7 cellular contexts compared by ENCODE assay signal in genomic region chr9:131398204-131398603, GRCh38. TPM values are rescaled to one million over a fixed set of nuclear protein-coding genes. Genes with fewer than 3 reads are reported as not detected.
A peak's percentile ranks its signal among the peaks of the same experiment; 100 is the strongest.
DNase-seq lines count a peak whose midpoint lies in the region; ATAC-seq and TF ChIP-seq lines count a peak whose summit lies in the region.

No MANE protein-coding gene starts in this region.

- H3K4ac ChIP-seq in trophoblast cell (ENCODE audit: low read depth, low read length), result peak overlapping the region; percentile 81

- no peak for TF ChIP-seq CTCF in GM23338 (conservative IDR thresholded peaks at IDR 0.05; ENCODE audit: low read depth in 2 of 2)

- H3K4me3 Mint-ChIP-seq in GM23338, result peak overlapping the region; percentile 95
- peak overlapping the region; percentile 85 to 95 (median 93) for H3K4me3 Mint-ChIP-seq in T-cell
- peak overlapping the region; percentile 1 for H3K4me3 Mint-ChIP-seq in dendritic cell treated with granulocyte-macrophage colony-stimulating factor and Interleukin-4, amounts not matched to agents 40 ng/mL and 50 ng/mL, for 4 days

- peak overlapping the region; percentile 28 for H3K27ac ChIP-seq in GM23338 (ENCODE audit: low read depth)
- H3K27ac ChIP-seq in trophoblast cell (ENCODE audit: low read depth, low read length), result peak overlapping the region; percentile 0

- peak overlapping the region; percentile 3 for H4K91ac ChIP-seq in trophoblast cell (ENCODE audit: low read depth, low read length)

- H3K9me3 ChIP-seq in trophoblast cell (ENCODE audit: insufficient read depth, low read depth, low read length), result no peaks in the 10 kb centered on the region

- peaks cover 88% of the 10 kb centered on the region for H3K79me2 ChIP-seq in GM23338 (replicated peaks; ENCODE audit: insufficient read depth)
- peaks cover 52% of the 10 kb centered on the region for H3K79me2 ChIP-seq in trophoblast cell (ENCODE audit: control insufficient read depth, insufficient read depth, low read length, poor library complexity)

- no peaks in the 10 kb centered on the region for H3K36me3 ChIP-seq in GM23338 (ENCODE audit: insufficient read depth)
- H3K36me3 ChIP-seq in trophoblast cell (ENCODE audit: control insufficient read depth in 1 of 2, insufficient read depth in 2 of 2, low read length in 2 of 2), result peaks cover 0 to 5% of the 10 kb centered on the region in 2 experiments

- H3K4me2 ChIP-seq in GM23338, result peak overlapping the region; percentile 90
- H3K4me2 ChIP-seq in trophoblast cell (ENCODE audit: low read length), result peak overlapping the region; percentile 26

- DNase-seq in GM23338 (ENCODE audit: low spot score) (no peak), T-cell (peak; percentile 48 to 79 (median 61)), trophoblast cell (no peak), medulla oblongata (ENCODE audit: extremely low spot score) (no peak), NCI-H345 treated with DMSO at 0.1 percent for 48 hours (lab: John Stamatoyannopoulos, UW; ENCODE audit: unreplicated experiment) (no peak)

- H3K36me3 Mint-ChIP-seq in GM23338 (ENCODE audit: low read depth), result peaks cover 44% of the 10 kb centered on the region
- no peaks in the 10 kb centered on the region for H3K36me3 Mint-ChIP-seq in T-cell
- peaks cover 8% of the 10 kb centered on the region for H3K36me3 Mint-ChIP-seq in dendritic cell treated with granulocyte-macrophage colony-stimulating factor and Interleukin-4, amounts not matched to agents 40 ng/mL and 50 ng/mL, for 4 days (ENCODE audit: low read depth)

- CTCF ChIA-PET in T-cell (lab: Charles Lee), result interaction anchor here (0.5 to 1.0 kb wide), 5 partner anchors 9 to 1192 kb away, joined by 3 to 6 read pairs (median 5); no protein-coding TSS in a partner anchor

- H3K27me3 ChIP-seq in GM23338 (ENCODE audit: insufficient read depth) (no peaks in the 10 kb centered on the region), trophoblast cell (ENCODE audit: insufficient read depth, low read length) (no peaks in the 10 kb centered on the region)

- intact Hi-C loops in dendritic cell treated with granulocyte-macrophage colony-stimulating factor and Interleukin-4, amounts not matched to agents 40 ng/mL and 50 ng/mL, for 4 days (cut with micrococcal nuclease), result loop anchor here (10.0 kb wide), 1 partner anchor 47 kb away; no protein-coding TSS in a partner anchor

- peaks cover 37% of the 10 kb centered on the region for H3F3A ChIP-seq in GM23338 (replicated peaks; ENCODE audit: low read depth)

- H2AFZ ChIP-seq in GM23338 (no peak overlapping the region), trophoblast cell (ENCODE audit: insufficient read depth, low read length, poor library complexity) (no peak overlapping the region)

- H3K4me1 Mint-ChIP-seq in GM23338 (peaks cover 71% of the 10 kb centered on the region), T-cell (peaks cover 77 to 81% (median 81%) of the 10 kb centered on the region in 3 donors)
- H3K4me1 Mint-ChIP-seq in dendritic cell treated with granulocyte-macrophage colony-stimulating factor and Interleukin-4, amounts not matched to agents 40 ng/mL and 50 ng/mL, for 4 days (ENCODE audit: low read depth), result peaks cover 74% of the 10 kb centered on the region

- no peak overlapping the region for H3K23ac ChIP-seq in trophoblast cell (ENCODE audit: low read length)

- H4K8ac ChIP-seq in trophoblast cell (ENCODE audit: low read depth, low read length), result no peak overlapping the region

- peak overlapping the region; percentile 4 for H2BK5ac ChIP-seq in trophoblast cell (ENCODE audit: low read depth, low read length, poor library complexity)

- no peak overlapping the region for H4K12ac ChIP-seq in trophoblast cell (ENCODE audit: low read depth, low read length)

- H3K4me3 ChIP-seq in GM23338 (peak overlapping the region; percentile 89), trophoblast cell (ENCODE audit: low read depth, low read length) (no peak overlapping the region)

- H3K27ac Mint-ChIP-seq in GM23338 (peak overlapping the region; percentile 98), T-cell (peak overlapping the region; percentile 92)
- no peak overlapping the region for H3K27ac Mint-ChIP-seq in dendritic cell treated with granulocyte-macrophage colony-stimulating factor and Interleukin-4, amounts not matched to agents 40 ng/mL and 50 ng/mL, for 4 days

- H4K20me1 ChIP-seq in GM23338 (replicated peaks; ENCODE audit: insufficient read depth), result peaks cover 70% of the 10 kb centered on the region

- no peak overlapping the region for H2BK12ac ChIP-seq in trophoblast cell (ENCODE audit: low read length)

- H2BK120ac ChIP-seq in trophoblast cell (ENCODE audit: insufficient read depth, low read length, poor library complexity), result no peak overlapping the region

- H2AK5ac ChIP-seq in trophoblast cell (ENCODE audit: low read length), result no peak overlapping the region

- POLR2A ChIA-PET in T-cell (lab: Charles Lee), result interaction anchor here in 1 of 2 donors (0.7 kb wide), 1 partner anchor 25 kb away, joined by 3 read pairs; no protein-coding TSS in a partner anchor

- H3K9ac ChIP-seq in trophoblast cell (ENCODE audit: low read length), result no peak overlapping the region

- whole genome bisulfite sequencing in trophoblast cell (ENCODE audit: extremely low coverage, insufficient coverage, insufficient read length), result no CpG with 5 or more reads among the region's 9 CpGs

- ATAC-seq in GM23338 (no peak), T-cell (replicated peaks in 1 of 4) (peak; percentile 50 to 65 (median 60)), esophagus mucosa (no peak)

- no peaks in the 10 kb centered on the region for H3K9me2 ChIP-seq in GM23338 (ENCODE audit: insufficient read depth)

- H3K9me3 Mint-ChIP-seq in GM23338, result no peaks in the 10 kb centered on the region; the same call in 2 of the 3 replicates
- H3K9me3 Mint-ChIP-seq in T-cell, result no peaks in the 10 kb centered on the region
- no peaks in the 10 kb centered on the region for H3K9me3 Mint-ChIP-seq in dendritic cell treated with granulocyte-macrophage colony-stimulating factor and Interleukin-4, amounts not matched to agents 40 ng/mL and 50 ng/mL, for 4 days

- H3K79me1 ChIP-seq in trophoblast cell (ENCODE audit: low read length), result peaks cover 22% of the 10 kb centered on the region

- no peak overlapping the region for H3K18ac ChIP-seq in trophoblast cell (ENCODE audit: low read length)

- H3K4me1 ChIP-seq in GM23338 (ENCODE audit: insufficient read depth) (peaks cover 76% of the 10 kb centered on the region), trophoblast cell (ENCODE audit: control insufficient read depth in 1 of 2, insufficient read depth in 2 of 2, low read length in 2 of 2) (peaks cover 25 to 43% of the 10 kb centered on the region in 2 experiments)

- H3K14ac ChIP-seq in trophoblast cell (ENCODE audit: low read length), result no peak overlapping the region

- peaks cover 36% of the 10 kb centered on the region for H3K27me3 Mint-ChIP-seq in GM23338 (ENCODE audit: insufficient read depth, low read depth, poor library complexity)
- no peaks in the 10 kb centered on the region for H3K27me3 Mint-ChIP-seq in T-cell
- no peaks in the 10 kb centered on the region for H3K27me3 Mint-ChIP-seq in dendritic cell treated with granulocyte-macrophage colony-stimulating factor and Interleukin-4, amounts not matched to agents 40 ng/mL and 50 ng/mL, for 4 days

TF ChIP-seq in GM23338, 12 proteins besides CTCF, POLR2A, EP300 and RAD21 (continues in another document):
- TF ChIP-seq JUNB (IDR thresholded peaks at IDR 0.05; ENCODE audit: unreplicated experiment), result no peak
- no peak for TF ChIP-seq ZNF331 (CRISPR knock-in tag; IDR thresholded peaks at IDR 0.05; ENCODE audit: low read depth)
- TF ChIP-seq EZH2 (IDR thresholded peaks at IDR 0.05; ENCODE audit: low read depth, unreplicated experiment), result no peak
- TF ChIP-seq ZNF114 (CRISPR knock-in tag; IDR thresholded peaks at IDR 0.05), result no peak
- TF ChIP-seq CREB1 (CRISPR knock-in tag; IDR thresholded peaks at IDR 0.05; ENCODE audit: low read depth), result no peak
- no peak for TF ChIP-seq ETS1 (IDR thresholded peaks at IDR 0.05)
- no peak for TF ChIP-seq STAT1 (IDR thresholded peaks at IDR 0.05; ENCODE audit: unreplicated experiment)
- TF ChIP-seq REST (IDR thresholded peaks at IDR 0.05; ENCODE audit: unreplicated experiment), result no peak

RNA-seq across cellular contexts. Expression of gene PRRC2B, which starts 4.3 kb away (rescaled TPM):
- 171 and 193 TPM in 2 replicates for total RNA-seq in GM23338 (2014; rRNA removed; shearing (Covaris generic))
- polyA plus RNA-seq in GM23338 (2016; fragmentation: Nextera tagmentation; extraction: Ambion mirVana), result 41.4 and 45.0 TPM in 2 replicates
- 100 to 1,000 TPM; 259 to 375 (median 370) TPM for total RNA-seq in T-cell
- 115 and 121 TPM in 2 replicates for polyA plus RNA-seq in trophoblast cell (2013)
- total RNA-seq in esophagus mucosa, result 82.9 TPM

Comparison
In these comparisons a context has a peak if more than half of its experiments do, and no peak if none do; other contexts are left out.
1. ATAC-seq: peak in T-cell (4 of 4); none in GM23338 (single experiment) and esophagus mucosa (single experiment).
2. DNase-seq: peak in T-cell (34 of 34); none in GM23338 (single experiment), trophoblast cell (0 of 2), medulla oblongata (single experiment) and NCI-H345 treated with DMSO at 0.1 percent for 48 hours (single experiment).
3. H3K4me3 Mint-ChIP-seq: peak in every context shown above with its lines; median percentile 95 in GM23338; 93 in T-cell; 1 in dendritic cell treated with granulocyte-macrophage colony-stimulating factor and Interleukin-4, amounts not matched to agents 40 ng/mL and 50 ng/mL, for 4 days.